In the genomic region with DNA sequence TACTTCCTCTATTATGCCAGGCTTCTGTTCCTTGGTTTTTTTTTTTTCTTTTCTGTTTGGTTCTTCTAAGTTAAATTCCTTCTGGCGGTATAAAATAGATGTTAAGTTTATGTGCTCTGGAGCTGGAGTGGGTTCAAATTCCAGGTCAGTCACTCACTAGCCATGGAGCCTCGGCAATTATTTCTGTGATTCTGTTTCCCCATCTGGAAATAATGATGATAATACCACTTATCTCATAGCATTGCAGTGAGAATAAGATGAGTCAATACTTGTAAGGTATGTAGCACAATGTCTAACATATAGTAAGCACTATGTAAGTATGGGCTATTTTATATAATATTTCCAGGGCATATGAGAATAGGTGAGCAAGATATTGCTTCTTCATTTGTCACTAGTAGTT, we compare ENCODE assay signal across 25 cellular contexts. TPM values are rescaled to one million over a fixed set of nuclear protein-coding genes. Genes with fewer than 3 reads are reported as not detected.
DNase-seq lines count a peak whose midpoint lies in the region; TF ChIP-seq lines count a peak whose summit lies in the region.
"Had no signal": no experiment of that assay in that cellular context is flagged by ENCODE, and none has a peak within 500 bp of the region (broad histone marks: within the 10 kb centered on the region; RNA-seq: fewer than 3 reads in every experiment).

No MANE protein-coding gene starts in this region.

- TF ChIP-seq CTCF in fibroblast of pulmonary artery (IDR thresholded peaks at IDR 0.05; ENCODE audit: low read length, missing control alignments) = no peak
- TF ChIP-seq CTCF in nephron progenitor cell (IDR thresholded peaks at IDR 0.05) = no peak
- TF ChIP-seq CTCF in dorsolateral prefrontal cortex (IDR thresholded peaks at IDR 0.05 in 54 of 56, conservative IDR thresholded peaks at IDR 0.05 in 2 of 56; ENCODE audit: low read depth in 1 of 56, partially characterized antibody in 56 of 56) = no peak

- no peak overlapping the region for H3K27ac Mint-ChIP-seq in nephron progenitor cell
- H3K27ac Mint-ChIP-seq: activated B cell treated with CpG ODN at 0.5 μM for 24 hours; activated CD8-positive, alpha-beta T cell treated with anti-CD3 and anti-CD28 coated beads for 36 hours; CD4-positive, alpha-beta T cell; neural progenitor cell had no signal

- no peaks in the 10 kb centered on the region for H3K27me3 ChIP-seq in dorsolateral prefrontal cortex
- H3K27me3 ChIP-seq: breast epithelium, neural progenitor cell, uterus had no signal

- H3K4me3 Mint-ChIP-seq in nephron progenitor cell = no peak overlapping the region
- H3K4me3 Mint-ChIP-seq: activated B cell treated with CpG ODN at 0.5 μM for 24 hours; activated CD8-positive, alpha-beta T cell treated with anti-CD3 and anti-CD28 coated beads for 36 hours; CD4-positive, alpha-beta T cell; immature natural killer cell; neural progenitor cell had no signal

- no peaks in the 10 kb centered on the region for H3K36me3 Mint-ChIP-seq in nephron progenitor cell (ENCODE audit: low read depth)
- H3K36me3 Mint-ChIP-seq: immature natural killer cell, neural progenitor cell had no signal

- peak; percentile 60 for DNase-seq in AG08395 (ENCODE audit: low spot score)
- DNase-seq in HCEC 1CT = peak; percentile 55
- DNase-seq in amniotic epithelial cell (ENCODE audit: low read depth) = peak; percentile 16
- peak; percentile 13 for DNase-seq in fibroblast of pulmonary artery (ENCODE audit: low read depth)
- no peak for DNase-seq in nephron progenitor cell
- no peak for DNase-seq in NCI-H748 treated with DMSO at 0.1 percent for 48 hours (lab: John Stamatoyannopoulos, UW)
- DNase-seq in dorsolateral prefrontal cortex = no peak
- no peak for DNase-seq in middle frontal gyrus (ENCODE audit: extremely low spot score, low spot score)
- DNase-seq: activated B cell treated with CpG ODN at 0.5 μM for 24 hours; activated CD8-positive, alpha-beta T cell treated with anti-CD3 and anti-CD28 coated beads for 36 hours; activated naive CD4-positive, alpha-beta T cell treated with anti-CD3 and anti-CD28 coated beads, Interleukin-2, amount 50 U/mL, for 16 hours; activated T-cell treated with anti-CD3 and anti-CD28 coated beads, Interleukin-2, amount 50 U/mL, for 1 hour; CD4-positive, alpha-beta T cell; DMS53; head of caudate nucleus; immature natural killer cell; mucosa of descending colon; NCI-H1694; PC-9; stimulated activated CD4-positive, alpha-beta T cell treated with anti-CD3 and anti-CD28 coated beads, Interleukin-4, amount 100 ng/mL, for 24 hours; substantia nigra; uterus had no signal

- H3K27ac ChIP-seq in dorsolateral prefrontal cortex = no peak overlapping the region
- H3K27ac ChIP-seq: breast epithelium, epithelial cell of prostate, neural progenitor cell, PC-9, uterus had no signal

- intact Hi-C loops in dorsolateral prefrontal cortex (cut with DNase I) = no loop called here

- H3K9me3 Mint-ChIP-seq in nephron progenitor cell = no peaks in the 10 kb centered on the region
- H3K9me3 Mint-ChIP-seq: activated B cell treated with CpG ODN at 0.5 μM for 24 hours; activated CD8-positive, alpha-beta T cell treated with anti-CD3 and anti-CD28 coated beads for 36 hours; CD4-positive, alpha-beta T cell; immature natural killer cell; neural progenitor cell had no signal

- H3K27me3 Mint-ChIP-seq in nephron progenitor cell (ENCODE audit: low read depth, poor library complexity) = peaks cover 9% of the 10 kb centered on the region
- H3K27me3 Mint-ChIP-seq: activated B cell treated with CpG ODN at 0.5 μM for 24 hours; activated CD8-positive, alpha-beta T cell treated with anti-CD3 and anti-CD28 coated beads for 36 hours; CD4-positive, alpha-beta T cell had no signal

- H3K4me1 Mint-ChIP-seq in nephron progenitor cell = no peaks in the 10 kb centered on the region
- H3K4me1 Mint-ChIP-seq: neural progenitor cell had no signal

- no peak overlapping the region for H3K4me3 ChIP-seq in fibroblast of pulmonary artery (replicated peaks; ENCODE audit: low read depth, low read length)
- H3K4me3 ChIP-seq in dorsolateral prefrontal cortex = no peak overlapping the region
- H3K4me3 ChIP-seq: breast epithelium, mucosa of descending colon, neural progenitor cell, PC-9, uterus had no signal

RNA-seq across cellular contexts. Expression of gene ZDHHC23, which starts 33.2 kb away (rescaled TPM):
- total RNA-seq in dorsolateral prefrontal cortex = 10 to 100 TPM in 119 of 120 experiments, 1 to 10 TPM in 1; 9.5 to 55.8 (median 28.5) TPM

Comparison
In these comparisons a context has a peak if more than half of its experiments do, and no peak if none do; other contexts are left out.
1. DNase-seq: peak in AG08395 (single experiment), HCEC 1CT (single experiment), amniotic epithelial cell (single experiment) and fibroblast of pulmonary artery (single experiment); none in nephron progenitor cell (single experiment), NCI-H748 treated with DMSO at 0.1 percent for 48 hours (single experiment), dorsolateral prefrontal cortex (0 of 10) and middle frontal gyrus (single experiment).